8 cellular contexts compared by ENCODE assay signal in genomic region chr1:22784317-22784716, GRCh38.
"Had no signal": no experiment of that assay in that cellular context is flagged by ENCODE, and none has a peak within 500 bp of the region (broad histone marks: within the 10 kb centered on the region; RNA-seq: fewer than 3 reads in every experiment).

No MANE protein-coding gene starts in this region.

- H3K4me3 ChIP-seq: GM12878 had no signal

- DNase-seq: GDM1, GF-D8 had no signal

- FAIRE-seq: G401.6, GM12878, GM12891, GM12892, GM18507, GM19239 had no signal

- ATAC-seq: GM12878 had no signal
